9 cellular contexts compared by ENCODE assay signal in the genomic region with DNA sequence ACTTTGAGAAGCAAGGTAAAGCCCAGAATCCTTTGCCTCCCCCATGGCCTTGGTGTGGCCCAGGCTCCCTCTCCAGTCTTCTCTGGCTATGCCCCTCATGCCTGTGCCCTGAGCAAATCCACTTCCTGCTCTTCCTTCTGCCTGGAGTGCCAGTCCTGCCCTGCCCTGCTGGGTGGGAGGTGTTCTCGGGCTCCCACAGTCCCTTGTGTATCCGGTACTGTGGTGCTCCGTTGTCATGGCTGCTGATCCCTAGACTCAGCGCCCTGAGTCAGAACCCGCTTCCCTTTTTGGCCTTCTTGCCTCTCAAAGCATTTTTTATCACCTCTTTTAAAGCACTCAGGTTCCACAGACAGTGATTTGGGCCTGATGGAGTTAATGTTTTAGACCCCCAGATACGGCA. TPM values are rescaled to one million over a fixed set of nuclear protein-coding genes. Genes with fewer than 3 reads are reported as not detected.
A peak's percentile ranks its signal among the peaks of the same experiment; 100 is the strongest.
DNase-seq lines count a peak whose midpoint lies in the region; FAIRE-seq and TF ChIP-seq lines count a peak whose summit lies in the region.
"Had no signal": no experiment of that assay in that cellular context is flagged by ENCODE, and none has a peak within 500 bp of the region (broad histone marks: within the 10 kb centered on the region; RNA-seq: fewer than 3 reads in every experiment).

No MANE protein-coding gene starts in this region.

- H3K4me3 Mint-ChIP-seq in stimulated activated naive CD8-positive, alpha-beta T cell treated with anti-CD3 and anti-CD28 coated beads, Interleukin-15, Interleukin-2, amounts not matched to agents 100 ng/mL and 50 ng/mL, for 24 hours, result no peak overlapping the region

- no peaks in the 10 kb centered on the region for H3K9me3 ChIP-seq in uterus

- H3K27me3 ChIP-seq in uterus, result no peaks in the 10 kb centered on the region

- no peak overlapping the region for H3K27ac ChIP-seq in uterus

- no peak overlapping the region for H3K4me3 ChIP-seq in uterus

- peak overlapping the region; percentile 94 for H3K27ac Mint-ChIP-seq in stimulated activated naive CD8-positive, alpha-beta T cell treated with anti-CD3 and anti-CD28 coated beads, Interleukin-15, Interleukin-2, amounts not matched to agents 100 ng/mL and 50 ng/mL, for 24 hours

- H3K36me3 ChIP-seq in uterus, result no peaks in the 10 kb centered on the region

- no peak for TF ChIP-seq POLR2A in uterus (IDR thresholded peaks at IDR 0.05)

- H3K9me3 Mint-ChIP-seq in stimulated activated naive CD8-positive, alpha-beta T cell treated with anti-CD3 and anti-CD28 coated beads, Interleukin-15, Interleukin-2, amounts not matched to agents 100 ng/mL and 50 ng/mL, for 24 hours, result no peaks in the 10 kb centered on the region

- H3K4me1 ChIP-seq in uterus, result no peaks in the 10 kb centered on the region

- H3K4me1 Mint-ChIP-seq in stimulated activated naive CD8-positive, alpha-beta T cell treated with anti-CD3 and anti-CD28 coated beads, Interleukin-15, Interleukin-2, amounts not matched to agents 100 ng/mL and 50 ng/mL, for 24 hours (ENCODE audit: low read depth), result peaks cover 33% of the 10 kb centered on the region

- no peaks in the 10 kb centered on the region for H3K27me3 Mint-ChIP-seq in stimulated activated naive CD8-positive, alpha-beta T cell treated with anti-CD3 and anti-CD28 coated beads, Interleukin-15, Interleukin-2, amounts not matched to agents 100 ng/mL and 50 ng/mL, for 24 hours

- intact Hi-C loops in uterus (cut with DNase I; ENCODE audit: low total_unique reads), result no loop called here

- peak; percentile 10 for DNase-seq in NCI-H82 (lab: John Stamatoyannopoulos, UW)
- DNase-seq in NCI-H82 treated with DMSO at 0.1 percent for 48 hours (lab: John Stamatoyannopoulos, UW; ENCODE audit: unreplicated experiment), result no peak
- DNase-seq in RCC 7860 (ENCODE audit: low spot score), result peak; percentile 42
- DNase-seq in foreskin melanocyte, result peak; percentile 21
- no peak for DNase-seq in LoVo (ENCODE audit: low spot score)
- DNase-seq in T-helper 9 cell, result no peak
- DNase-seq in uterus, result no peak
- DNase-seq: NCI-H446 treated with DMSO at 0.1 percent for 48 hours had no signal

- H3K36me3 Mint-ChIP-seq in stimulated activated naive CD8-positive, alpha-beta T cell treated with anti-CD3 and anti-CD28 coated beads, Interleukin-15, Interleukin-2, amounts not matched to agents 100 ng/mL and 50 ng/mL, for 24 hours (ENCODE audit: low read depth), result no peaks in the 10 kb centered on the region

- FAIRE-seq in RCC 7860 (lab: Jason Lieb, UNC), result no peak

- no peak for TF ChIP-seq CTCF in uterus (IDR thresholded peaks at IDR 0.05)

RNA-seq across cellular contexts. Expression of gene ADAMTS7, which starts 29.4 kb away (rescaled TPM):
- 10 to 100 TPM in 2 of 4 donors, 1 to 10 TPM in 1, under 1 TPM in 1; 0.29 to 21.4 (median 7.5) TPM for total RNA-seq in uterus

RNA-seq across cellular contexts. Expression of gene MORF4L1, which starts 32.0 kb away (rescaled TPM):
- 100 to 1,000 TPM; 106 to 955 (median 278) TPM for total RNA-seq in uterus

Comparison
In these comparisons a context has a peak if more than half of its experiments do, and no peak if none do; other contexts are left out.
1. DNase-seq: peak in NCI-H82 (single experiment), RCC 7860 (single experiment) and foreskin melanocyte (single experiment); none in NCI-H82 treated with DMSO at 0.1 percent for 48 hours (single experiment), LoVo (single experiment), T-helper 9 cell (single experiment) and uterus (0 of 2).